Comparison of ENCODE assay signal across 23 cellular contexts in genomic region chr2:135679125-135679524, GRCh38.
"Had no signal": no experiment of that assay in that cellular context is flagged by ENCODE, and none has a peak within 500 bp of the region (broad histone marks: within the 10 kb centered on the region; RNA-seq: fewer than 3 reads in every experiment).

No MANE protein-coding gene starts in this region.

- H3K27me3 Mint-ChIP-seq: progenitor cell of endocrine pancreas; stimulated activated naive B cell treated with anti-CD40 and anti-IgM and Interleukin-4, amounts not matched to agents 10 μg/mL and 1 μg/mL and 100 μg/mL, for 72 hours; stimulated activated naive CD8-positive, alpha-beta T cell treated with anti-CD3 and anti-CD28 coated beads, Interleukin-15, Interleukin-2, amounts not matched to agents 100 ng/mL and 50 ng/mL, for 24 hours had no signal

- FAIRE-seq: small intestine, urothelium cell line had no signal

- H3K4me1 Mint-ChIP-seq: nephron; neural progenitor cell; stimulated activated effector memory CD8-positive, alpha-beta T cell treated with anti-CD3 and anti-CD28 coated beads, Interleukin-12 subunit alpha, Interleukin-12 subunit beta, amount 100 ng/mL, for 72 hours; stimulated activated naive B cell treated with anti-CD40 and anti-IgM and Interleukin-4, amounts not matched to agents 10 μg/mL and 1 μg/mL and 100 μg/mL, for 72 hours had no signal

- H3K27ac Mint-ChIP-seq: nephron; neural progenitor cell; progenitor cell of endocrine pancreas; stimulated activated effector memory CD8-positive, alpha-beta T cell treated with anti-CD3 and anti-CD28 coated beads, Interleukin-12 subunit alpha, Interleukin-12 subunit beta, amount 100 ng/mL, for 72 hours; stimulated activated naive B cell treated with anti-CD40 and anti-IgM and Interleukin-4, amounts not matched to agents 10 μg/mL and 1 μg/mL and 100 μg/mL, for 72 hours; stimulated activated naive CD8-positive, alpha-beta T cell treated with anti-CD3 and anti-CD28 coated beads, Interleukin-15, Interleukin-2, amounts not matched to agents 100 ng/mL and 50 ng/mL, for 24 hours had no signal

- H3K4me3 Mint-ChIP-seq: nephron; neural progenitor cell; stimulated activated effector memory CD8-positive, alpha-beta T cell treated with anti-CD3 and anti-CD28 coated beads, Interleukin-12 subunit alpha, Interleukin-12 subunit beta, amount 100 ng/mL, for 72 hours; stimulated activated naive B cell treated with anti-CD40 and anti-IgM and Interleukin-4, amounts not matched to agents 10 μg/mL and 1 μg/mL and 100 μg/mL, for 72 hours; stimulated activated naive CD8-positive, alpha-beta T cell treated with anti-CD3 and anti-CD28 coated beads, Interleukin-15, Interleukin-2, amounts not matched to agents 100 ng/mL and 50 ng/mL, for 24 hours had no signal

- DNase-seq: occipital lobe; ovary; psoas muscle; right cardiac atrium; right lobe of liver; sigmoid colon; small intestine; stimulated activated CD4-positive, alpha-beta T cell treated with anti-CD3 and anti-CD28 coated beads, Interleukin-15, amount 100 ng/mL, for 24 hours; stimulated activated CD4-positive, alpha-beta T cell treated with anti-CD3 and anti-CD28 coated beads, Interleukin-2, amount 100 ng/mL, for 24 hours; stimulated activated CD4-positive, alpha-beta T cell treated with anti-CD3 and anti-CD28 coated beads, Interleukin-2, amount 100 ng/mL, for 48 hours; stimulated activated CD4-positive, alpha-beta T cell treated with anti-CD3 and anti-CD28 coated beads, Interleukin-4, amount 100 ng/mL, for 24 hours; stimulated activated naive B cell treated with anti-CD40 and anti-IgM and Interleukin-4, amounts not matched to agents 10 μg/mL and 1 μg/mL and 100 μg/mL, for 72 hours; stimulated activated naive CD4-positive, alpha-beta T cell treated with Interleukin-2 at 50 U/mL for 16 hours; stomach; thyroid gland; trophoblast cell; upper lobe of left lung had no signal

- H3K9me3 Mint-ChIP-seq: nephron; neural progenitor cell; stimulated activated effector memory CD8-positive, alpha-beta T cell treated with anti-CD3 and anti-CD28 coated beads, Interleukin-12 subunit alpha, Interleukin-12 subunit beta, amount 100 ng/mL, for 72 hours; stimulated activated naive B cell treated with anti-CD40 and anti-IgM and Interleukin-4, amounts not matched to agents 10 μg/mL and 1 μg/mL and 100 μg/mL, for 72 hours; stimulated activated naive CD8-positive, alpha-beta T cell treated with anti-CD3 and anti-CD28 coated beads, Interleukin-15, Interleukin-2, amounts not matched to agents 100 ng/mL and 50 ng/mL, for 24 hours had no signal

- ATAC-seq: psoas muscle; right cardiac atrium; right lobe of liver; stimulated activated effector memory CD8-positive, alpha-beta T cell treated with anti-CD3 and anti-CD28 coated beads, Interleukin-12 subunit alpha, Interleukin-12 subunit beta, amount 100 ng/mL, for 72 hours; stimulated activated naive B cell treated with anti-CD40 and anti-IgM and Interleukin-4, amounts not matched to agents 10 μg/mL and 1 μg/mL and 100 μg/mL, for 72 hours had no signal
